Comparison of ENCODE assay signal across 8 cellular contexts in genomic region chr12:104286538-104287482, GRCh38. TPM values are rescaled to one million over a fixed set of nuclear protein-coding genes. Genes with fewer than 3 reads are reported as not detected.
A peak's percentile ranks its signal among the peaks of the same experiment; 100 is the strongest.
DNase-seq lines count a peak whose midpoint lies in the region; ATAC-seq, FAIRE-seq and TF ChIP-seq lines count a peak whose summit lies in the region.

No MANE protein-coding gene starts in this region.

- intact Hi-C loops in body of pancreas (cut with DNase I): loop anchor here (10.0 kb wide), 1 partner anchor 62 kb away; no protein-coding TSS in a partner anchor
- intact Hi-C loops in sciatic nerve (cut with DNase I): no loop called here

- H3K4me1 ChIP-seq in body of pancreas: peaks cover 29% of the 10 kb centered on the region

- H3K9me3 ChIP-seq in body of pancreas: no peaks in the 10 kb centered on the region

- peak overlapping the region; percentile 76 to 95 (median 90) for H3K27ac ChIP-seq in body of pancreas

- peak in 2 of 7 experiments; percentile 14 to 18 for TF ChIP-seq CTCF in body of pancreas (IDR thresholded peaks at IDR 0.05)

- peak overlapping the region; percentile 17 to 37 for H3K4me3 ChIP-seq in body of pancreas

- H3K36me3 ChIP-seq in body of pancreas (replicated peaks in 1 of 2; ENCODE audit: insufficient read depth in 1 of 2, low read depth in 2 of 2): no peaks in the 10 kb centered on the region

- DNase-seq in 8988T: peak; percentile 45
- peak; percentile 92 for DNase-seq in NCI-H2081 treated with DMSO at 0.1 percent for 48 hours (lab: John Stamatoyannopoulos, UW)
- peak; percentile 92 to 95 (median 94) for DNase-seq in body of pancreas
- peak; percentile 98 for DNase-seq in iPS DF 4.7 (ENCODE audit: extremely low read depth, low spot score)
- DNase-seq in sciatic nerve (ENCODE audit: low spot score): peak; percentile 93

- 1% methylated on average over 20 to 40 of the region's 40 CpGs for WGBS in body of pancreas, 2 donors

- peak; percentile 47 to 93 (median 85) for TF ChIP-seq POLR2A in body of pancreas (IDR thresholded peaks at IDR 0.05)

- peak; percentile 79 for FAIRE-seq in TTC549 (lab: Jason Lieb, UNC)

- ATAC-seq in GM18519 (IDR thresholded peaks at IDR 0.05; ENCODE audit: low FRiP score, unreplicated experiment) (peak; percentile 71), HG03045 (IDR thresholded peaks at IDR 0.05; ENCODE audit: unreplicated experiment) (peak; percentile 91), body of pancreas (peak; percentile 90), sciatic nerve (peak; percentile 96)

- no peaks in the 10 kb centered on the region for H3K27me3 ChIP-seq in body of pancreas

RNA-seq across cellular contexts. Expression of gene EID3, which starts 16.7 kb away (rescaled TPM):
- total RNA-seq in body of pancreas (1 to 10 TPM; 2.9 to 4.6 TPM), sciatic nerve (8.5 TPM)

Comparison
In these comparisons a context has a peak if more than half of its experiments do, and no peak if none do; other contexts are left out.
1. Peak in every context shown above with its lines: DNase-seq, ATAC-seq, H3K4me3 ChIP-seq and H3K27ac ChIP-seq.
2. DNase-seq: peak in every context shown above with its lines; median percentile 98 in iPS DF 4.7; 94 in body of pancreas; 93 in sciatic nerve; 92 in NCI-H2081 treated with DMSO at 0.1 percent for 48 hours; 45 in 8988T.